1 cellular context compared by ENCODE assay signal in the genomic region with DNA sequence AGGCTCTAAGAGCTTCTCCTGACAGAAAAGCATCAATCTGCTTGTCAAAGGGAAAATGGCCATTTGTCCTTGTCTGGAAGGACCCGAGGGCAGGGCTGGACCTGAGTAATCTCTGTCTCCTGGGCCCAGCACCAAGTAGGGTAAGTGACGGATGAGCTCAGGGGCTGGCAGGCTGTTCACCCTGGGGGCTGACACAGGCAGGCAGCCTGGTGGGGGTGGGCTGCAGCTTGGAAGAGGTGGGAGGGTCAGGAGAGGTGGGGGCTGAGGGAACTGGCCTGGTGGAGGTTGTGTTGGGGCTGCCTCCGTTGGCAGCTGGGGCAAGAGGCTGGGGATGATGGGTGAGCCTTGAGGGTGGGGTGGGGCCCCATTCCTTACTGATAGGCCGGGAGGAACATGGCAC.
TF ChIP-seq lines count a peak whose summit lies in the region.

No MANE protein-coding gene starts in this region.

TF ChIP-seq in H1, 55 proteins besides CTCF, POLR2A, EP300 and RAD21 (continued from another document):
- TF ChIP-seq, protein P1, sequence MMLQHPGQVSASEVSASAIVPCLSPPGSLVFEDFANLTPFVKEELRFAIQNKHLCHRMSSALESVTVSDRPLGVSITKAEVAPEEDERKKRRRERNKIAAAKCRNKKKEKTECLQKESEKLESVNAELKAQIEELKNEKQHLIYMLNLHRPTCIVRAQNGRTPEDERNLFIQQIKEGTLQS (IDR thresholded peaks at IDR 0.05; ENCODE audit: insufficient read depth, low read depth, low read length) = no peak
- TF ChIP-seq HDAC2 (IDR thresholded peaks at IDR 0.05; ENCODE audit: borderline replicate concordance in 1 of 2, low read depth in 2 of 2, low read length in 2 of 2) (no peak), ASH2L (IDR thresholded peaks at IDR 0.05; ENCODE audit: low read length) (no peak), CREB1 (IDR thresholded peaks at IDR 0.05) (no peak), RFX5 (IDR thresholded peaks at IDR 0.05; ENCODE audit: borderline replicate concordance, low read depth, low read length) (no peak)
